ENCODE assay signal across 10 cellular contexts in genomic region chr17:75685508-75685907, GRCh38. TPM values are rescaled to one million over a fixed set of nuclear protein-coding genes. Genes with fewer than 3 reads are reported as not detected.
DNase-seq lines count a peak whose midpoint lies in the region; ATAC-seq, FAIRE-seq and TF ChIP-seq lines count a peak whose summit lies in the region.
"Had no signal": no experiment of that assay in that cellular context is flagged by ENCODE, and none has a peak within 500 bp of the region (broad histone marks: within the 10 kb centered on the region; RNA-seq: fewer than 3 reads in every experiment).

No MANE protein-coding gene starts in this region.

- H3K36me3 ChIP-seq in PC-9 (ENCODE audit: low read depth) = 0 out of 2 replicates have a peak, but pooled peaks cover 4% of the 10 kb centered on the region

- H3K27me3 ChIP-seq in PC-9 (ENCODE audit: insufficient read depth, low read depth) = no peaks in the 10 kb centered on the region
- H3K27me3 ChIP-seq: SJCRH30 had no signal

- peak overlapping the region; percentile 22 for H3K4me3 Mint-ChIP-seq in osteocyte (ENCODE audit: unreplicated experiment)

- H3K4me1 ChIP-seq in A549 = peaks cover 95% of the 10 kb centered on the region
- H3K4me1 ChIP-seq in PC-9 (replicated peaks; ENCODE audit: insufficient read depth) = peaks cover 88% of the 10 kb centered on the region
- H3K4me1 ChIP-seq: SJCRH30 had no signal

- ATAC-seq in A549 = no peak
- ATAC-seq in GM18867 (IDR thresholded peaks at IDR 0.05; ENCODE audit: unreplicated experiment) = no peak

- H3K27ac ChIP-seq in A549 (peak overlapping the region; percentile 86 to 93), PC-9 (peak overlapping the region; percentile 76)
- H3K27ac ChIP-seq: SJCRH30 had no signal

- H3K9me2 ChIP-seq in PC-9 (ENCODE audit: insufficient read depth) = no peaks in the 10 kb centered on the region

- no peak for TF ChIP-seq EP300 in A549 (IDR thresholded peaks at IDR 0.05)

- WGBS in A549 (ENCODE audit: missing lambda C conversion rate) = 50% methylated on average over 3 of the region's 3 CpGs

- H3K9me3 Mint-ChIP-seq in osteocyte (ENCODE audit: unreplicated experiment) = no peaks in the 10 kb centered on the region

- peaks cover 78% of the 10 kb centered on the region for H3K4me1 Mint-ChIP-seq in osteocyte (ENCODE audit: unreplicated experiment)

- H3K36me3 Mint-ChIP-seq in osteocyte (ENCODE audit: unreplicated experiment) = peaks cover 3% of the 10 kb centered on the region

- DNase-seq in A549 (ENCODE audit: low read depth in 1 of 2, low spot score in 1 of 2) (no peak), PC-9 (no peak), epithelial cell of esophagus (ENCODE audit: low read depth) (peak; percentile 66), osteocyte (ENCODE audit: extremely low spot score, unreplicated experiment) (no peak), middle frontal gyrus (ENCODE audit: extremely low spot score, low spot score) (no peak), SHP77 (lab: John Stamatoyannopoulos, UW) (no peak), NCI-H748 treated with DMSO at 0.1 percent for 48 hours (lab: John Stamatoyannopoulos, UW) (no peak)
- DNase-seq: SJCRH30; stimulated activated CD4-positive, alpha-beta T cell treated with anti-CD3 and anti-CD28 coated beads, Interleukin-2, amount 100 ng/mL, for 24 hours had no signal

- peaks cover 60% of the 10 kb centered on the region for H3F3A ChIP-seq in PC-9 (ENCODE audit: insufficient read depth, low read depth)

- intact Hi-C loops in PC-9 (cut with micrococcal nuclease; ENCODE audit: unreplicated experiment) = loop anchor here (1.0 to 2.0 kb wide), 3 partner anchors 38 to 191 kb away; no protein-coding TSS in a partner anchor

- no peak for TF ChIP-seq POLR2A in A549 (IDR thresholded peaks at IDR 0.05; ENCODE audit: low read length)

- CTCF ChIA-PET in A549 (lab: Yijun Ruan, JAX) = interaction anchor here (0.9 to 19.2 kb wide), 4 partner anchors 8 to 84 kb away, joined by 3 to 148 read pairs (median 18); partner anchors contain the start of gene SMIM5
- CTCF ChIA-PET in PC-9 (lab: Charles Lee) = interaction anchor here (0.6 kb wide), 1 partner anchor 35 kb away, joined by 3 read pairs; no protein-coding TSS in a partner anchor

- H3K4me2 ChIP-seq in A549 (peak overlapping the region; percentile 64), PC-9 (peak overlapping the region; percentile 50)

- peak overlapping the region; percentile 95 for H3K27ac Mint-ChIP-seq in osteocyte (ENCODE audit: unreplicated experiment)

- H3K27me3 Mint-ChIP-seq in osteocyte (ENCODE audit: unreplicated experiment) = no peaks in the 10 kb centered on the region

- no peaks in the 10 kb centered on the region for H4K20me1 ChIP-seq in PC-9 (ENCODE audit: insufficient read depth)

- H3K4me3 ChIP-seq in A549 (no peak overlapping the region), PC-9 (no peak overlapping the region), epithelial cell of esophagus (ENCODE audit: low read length) (peak overlapping the region; percentile 35)
- H3K4me3 ChIP-seq: SJCRH30 had no signal

- no peak for FAIRE-seq in A549 (lab: Jason Lieb, UNC)

- H3K79me2 ChIP-seq in PC-9 (ENCODE audit: low read depth) = peaks cover 72% of the 10 kb centered on the region

- H3K9me3 ChIP-seq in A549 (no peaks in the 10 kb centered on the region), PC-9 (ENCODE audit: insufficient read depth, low read depth) (no peaks in the 10 kb centered on the region)
- H3K9me3 ChIP-seq: SJCRH30 had no signal

- H2AFZ ChIP-seq in PC-9 = no peak overlapping the region

- POLR2A ChIA-PET in A549 (lab: Yijun Ruan, JAX) (no interaction called here), PC-9 (lab: Charles Lee; ENCODE audit: unreplicated experiment) (interaction anchor here (0.5 to 2.3 kb wide), 3 partner anchors 36 to 566 kb away, joined by 3 to 13 read pairs (median 8); partner anchors contain the start of genes ITGB4 and TRIM47)

- TF ChIP-seq RAD21 in A549 (conservative IDR thresholded peaks at IDR 0.05 in 1 of 2, IDR thresholded peaks at IDR 0.05 in 1 of 2) = no peak

- BruUV-seq in PC-9 (replicated peaks; lab: Mats Ljungman, UMichigan) = TSS peak; percentile 89

- TF ChIP-seq CTCF in A549 (IDR thresholded peaks at IDR 0.05) (no peak), PC-9 (conservative IDR thresholded peaks at IDR 0.05) (no peak), epithelial cell of esophagus (IDR thresholded peaks at IDR 0.05; ENCODE audit: insufficient read depth, low read depth, low read length, missing control alignments) (no peak), osteocyte (IDR thresholded peaks at IDR 0.05) (no peak)

TF ChIP-seq in A549, 52 proteins besides CTCF, POLR2A, EP300 and RAD21 (continues in another document):
- TF ChIP-seq USF2 (IDR thresholded peaks at IDR 0.05) (no peak), BHLHE40 (IDR thresholded peaks at IDR 0.05; ENCODE audit: low read depth, low read length) (no peak), HOXB13 (CRISPR knock-in tag; IDR thresholded peaks at IDR 0.05; ENCODE audit: low read depth) (no peak), CBX8 (IDR thresholded peaks at IDR 0.05) (no peak), PBX3 (IDR thresholded peaks at IDR 0.05) (no peak), HOXA7 (CRISPR knock-in tag; IDR thresholded peaks at IDR 0.05) (no peak), FOSL2 (IDR thresholded peaks at IDR 0.05) (no peak), FOSL2 (CRISPR knock-in tag; IDR thresholded peaks at IDR 0.05) (no peak), ATOH8 (CRISPR knock-in tag; IDR thresholded peaks at IDR 0.05; ENCODE audit: low read depth) (no peak), MAX (IDR thresholded peaks at IDR 0.05) (no peak)

RNA-seq across cellular contexts. Expression of gene SAP30BP, which starts 18.4 kb away (rescaled TPM):
- polyA plus RNA-seq in A549 (2011; rRNA removed) = 76.3 and 103 TPM in 2 replicates
- polyA plus RNA-seq in A549 (2012; cell fraction: cytosol; rRNA removed) = 97.6 and 108 TPM in 2 replicates
- polyA plus RNA-seq in A549 (2012; cell fraction: nucleus; rRNA removed) = 186 and 190 TPM in 2 replicates
- 125 to 139 TPM (median 136 TPM) in 3 replicates for polyA plus RNA-seq in A549 (2017; fragmentation: RNase III; extraction: RNeasy Plus Mini Kit Qiagen cat#74134 plus additional on column Dnase treatment)
- 63.9 and 67.1 TPM in 2 replicates for polyA minus RNA-seq in A549 (2011; rRNA and poly(A)+ RNA removed)
- 79.5 and 80.3 TPM in 2 replicates for total RNA-seq in PC-9 (2021)
- 88.1 and 103 TPM in 2 replicates for total RNA-seq in osteocyte

RNA-seq across cellular contexts. Expression of gene RECQL5, which starts 18.6 kb away (rescaled TPM):
- polyA plus RNA-seq in A549 (2011; rRNA removed) (22.7 and 29.2 TPM in 2 replicates), A549 (2017; fragmentation: RNase III; extraction: RNeasy Plus Mini Kit Qiagen cat#74134 plus additional on column Dnase treatment) (37.3 to 42.5 TPM (median 39.9 TPM) in 3 replicates)
- 17.7 and 21.4 TPM in 2 replicates for polyA plus RNA-seq in A549 (2012; cell fraction: cytosol; rRNA removed)
- 159 and 161 TPM in 2 replicates for polyA plus RNA-seq in A549 (2012; cell fraction: nucleus; rRNA removed)
- 48.5 and 52.7 TPM in 2 replicates for polyA minus RNA-seq in A549 (2011; rRNA and poly(A)+ RNA removed)
- total RNA-seq in PC-9 (2021) (41.0 and 44.2 TPM in 2 replicates), osteocyte (39.2 and 44.7 TPM in 2 replicates)

RNA-seq across cellular contexts. Expression of gene ITGB4, which starts 35.8 kb away (rescaled TPM):
- polyA plus RNA-seq in A549 (2011; rRNA removed) (19.8 and 20.6 TPM in 2 replicates), A549 (2017; fragmentation: RNase III; extraction: RNeasy Plus Mini Kit Qiagen cat#74134 plus additional on column Dnase treatment) (30.1 to 37.4 TPM (median 36.0 TPM) in 3 replicates)
- 17.2 and 22.1 TPM in 2 replicates for polyA plus RNA-seq in A549 (2012; cell fraction: cytosol; rRNA removed)
- polyA plus RNA-seq in A549 (2012; cell fraction: nucleus; rRNA removed) = 77.1 and 140 TPM in 2 replicates
- polyA minus RNA-seq in A549 (2011; rRNA and poly(A)+ RNA removed) = 53.3 and 59.6 TPM in 2 replicates
- total RNA-seq in PC-9 (2021) (448 and 461 TPM in 2 replicates), osteocyte (460 and 524 TPM in 2 replicates)

RNA-seq across cellular contexts. Expression of gene SMIM5, which starts 52.3 kb away (rescaled TPM):
- polyA plus RNA-seq in A549 (2011; rRNA removed) (0.25 and 0.30 TPM in 2 replicates), A549 (2017; fragmentation: RNase III; extraction: RNeasy Plus Mini Kit Qiagen cat#74134 plus additional on column Dnase treatment) (0.15 to 0.33 TPM (median 0.20 TPM) in 3 replicates)
- 0.10 and 0.25 TPM in 2 replicates for polyA plus RNA-seq in A549 (2012; cell fraction: cytosol; rRNA removed)
- 0.86 and 0.97 TPM in 2 replicates for polyA plus RNA-seq in A549 (2012; cell fraction: nucleus; rRNA removed)
- 0.19 and 0.21 TPM in 2 replicates for polyA minus RNA-seq in A549 (2011; rRNA and poly(A)+ RNA removed)
- total RNA-seq in PC-9 (2021) (0.31 and 0.40 TPM in 2 replicates), osteocyte (0.24 and 0.42 TPM in 2 replicates)
